In the genomic region with DNA sequence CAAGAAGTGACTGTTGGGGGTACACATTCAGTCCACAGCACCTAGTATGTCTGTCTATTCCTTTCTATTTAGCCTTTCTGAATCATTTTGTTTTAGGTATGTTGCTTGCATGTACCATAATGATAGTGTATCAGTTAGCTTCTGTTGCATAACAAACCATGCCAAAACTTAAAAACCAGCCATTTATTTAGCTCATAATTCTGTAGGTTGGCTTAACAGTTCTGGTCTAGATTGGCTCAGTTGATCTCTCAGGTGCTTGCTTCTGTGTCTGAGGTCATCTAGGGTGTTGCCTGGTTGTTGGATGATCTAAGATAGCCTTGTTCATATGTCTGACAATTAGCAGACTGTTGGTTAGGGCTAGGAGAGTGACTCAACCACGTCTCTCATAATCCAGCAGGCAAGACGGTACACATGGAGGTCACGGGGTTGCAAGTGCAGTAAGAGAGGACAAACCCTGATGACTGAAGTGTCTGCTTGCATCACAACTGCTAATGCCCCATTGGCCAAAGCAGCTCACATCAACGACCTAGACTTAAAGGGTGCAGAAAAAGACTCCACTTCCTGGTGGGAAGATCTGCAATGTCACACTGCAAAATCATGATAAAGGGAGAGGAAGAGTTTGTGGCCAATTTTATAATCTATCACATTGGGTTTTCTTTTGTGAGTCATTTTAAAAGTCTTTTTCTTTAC, we compare ENCODE assay signal across 8 cellular contexts. TPM values are rescaled to one million over a fixed set of nuclear protein-coding genes. Genes with fewer than 3 reads are reported as not detected.
DNase-seq lines count a peak whose midpoint lies in the region; ATAC-seq and TF ChIP-seq lines count a peak whose summit lies in the region.
"Had no signal": no experiment of that assay in that cellular context is flagged by ENCODE, and none has a peak within 500 bp of the region (broad histone marks: within the 10 kb centered on the region; RNA-seq: fewer than 3 reads in every experiment).

No MANE protein-coding gene starts in this region.

- no peak for TF ChIP-seq POLR2A in gastrocnemius medialis (IDR thresholded peaks at IDR 0.05)

- no peak overlapping the region for H3K27ac ChIP-seq in gastrocnemius medialis

- no peak for TF ChIP-seq CTCF in retinal pigment epithelial cell (conservative IDR thresholded peaks at IDR 0.05; ENCODE audit: low read depth, low read length)
- TF ChIP-seq CTCF in gastrocnemius medialis (IDR thresholded peaks at IDR 0.05 in 4 of 5, conservative IDR thresholded peaks at IDR 0.05 in 1 of 5): no peak

- H3K27me3 ChIP-seq in gastrocnemius medialis: no peaks in the 10 kb centered on the region

- ATAC-seq in GM19452 (IDR thresholded peaks at IDR 0.05; ENCODE audit: unreplicated experiment) (peak; percentile 40), GM19395 (IDR thresholded peaks at IDR 0.05; ENCODE audit: unreplicated experiment) (no peak), gastrocnemius medialis (no peak)

- DNase-seq in M059J (ENCODE audit: low read depth) (peak; percentile 16), amniotic epithelial cell (ENCODE audit: low read depth) (peak; percentile 92), retinal pigment epithelial cell (ENCODE audit: low read depth) (peak; percentile 9), AG08396 (ENCODE audit: low spot score) (no peak), gastrocnemius medialis (no peak)
- DNase-seq: stimulated activated CD4-positive, alpha-beta T cell treated with anti-CD3 and anti-CD28 coated beads, Interleukin-4, amount 100 ng/mL, for 1 hour had no signal

- no peaks in the 10 kb centered on the region for H3K4me1 ChIP-seq in gastrocnemius medialis

- in situ Hi-C loops in gastrocnemius medialis (cut with MboI; ENCODE audit: low sequenced_read_pairs in 4 of 4): no loop called here

- intact Hi-C loops in gastrocnemius medialis (cut with DNase I; ENCODE audit: low total_unique reads): no loop called here

- H3K4me3 ChIP-seq in retinal pigment epithelial cell (ENCODE audit: low read length): no peak overlapping the region
- H3K4me3 ChIP-seq in gastrocnemius medialis: no peak overlapping the region

- no peaks in the 10 kb centered on the region for H3K36me3 ChIP-seq in gastrocnemius medialis

- no peaks in the 10 kb centered on the region for H3K9me3 ChIP-seq in gastrocnemius medialis

RNA-seq across cellular contexts. Expression of a gene that starts 6.8 kb away (rescaled TPM):
- total RNA-seq in M059J (2014; rRNA removed; shearing (Covaris generic)): 80.3 and 84.9 TPM in 2 replicates
- 100 to 1,000 TPM in 3 of 4 donors, 10 to 100 TPM in 1; 93.9 to 181 (median 127) TPM for total RNA-seq in gastrocnemius medialis

Comparison
In these comparisons a context has a peak if more than half of its experiments do, and no peak if none do; other contexts are left out.
1. DNase-seq: peak in M059J (single experiment), amniotic epithelial cell (single experiment) and retinal pigment epithelial cell (single experiment); none in AG08396 (single experiment) and gastrocnemius medialis (0 of 2).